ENCODE assay signal across 8 cellular contexts in the genomic region with DNA sequence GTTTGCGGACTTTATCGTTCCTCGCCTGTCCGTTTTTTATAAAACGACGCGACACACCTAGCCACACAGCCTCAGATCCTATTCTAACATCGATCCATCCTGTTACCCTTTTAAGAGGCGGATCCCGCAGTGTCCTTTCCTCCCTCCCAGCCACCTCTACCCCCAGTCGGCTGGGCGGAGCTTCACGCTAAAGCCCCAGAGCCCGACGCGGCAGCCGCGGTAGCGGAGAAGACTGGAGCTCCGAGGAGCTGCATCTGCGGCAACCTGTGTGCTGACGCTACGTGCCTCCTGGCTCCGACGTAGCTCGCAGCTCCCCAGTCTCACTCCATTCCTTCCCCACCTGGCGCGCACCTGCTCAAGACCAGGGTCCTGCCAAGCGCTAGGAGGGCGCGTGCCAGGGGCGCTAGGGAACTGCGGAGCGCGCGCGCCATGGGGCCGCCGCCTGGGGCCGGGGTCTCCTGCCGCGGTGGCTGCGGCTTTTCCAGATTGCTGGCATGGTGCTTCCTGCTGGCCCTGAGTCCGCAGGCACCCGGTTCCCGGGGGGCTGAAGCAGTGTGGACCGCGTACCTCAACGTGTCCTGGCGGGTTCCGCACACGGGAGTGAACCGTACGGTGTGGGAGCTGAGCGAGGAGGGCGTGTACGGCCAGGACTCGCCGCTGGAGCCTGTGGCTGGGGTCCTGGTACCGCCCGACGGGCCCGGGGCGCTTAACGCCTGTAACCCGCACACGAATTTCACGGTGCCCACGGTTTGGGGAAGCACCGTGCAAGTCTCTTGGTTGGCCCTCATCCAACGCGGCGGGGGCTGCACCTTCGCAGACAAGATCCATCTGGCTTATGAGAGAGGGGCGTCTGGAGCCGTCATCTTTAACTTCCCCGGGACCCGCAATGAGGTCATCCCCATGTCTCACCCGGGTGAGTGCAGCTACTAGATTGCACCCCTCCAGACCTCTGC. TPM values are rescaled to one million over a fixed set of nuclear protein-coding genes. Genes with fewer than 3 reads are reported as not detected.
DNase-seq lines count a peak whose midpoint lies in the region; ATAC-seq, FAIRE-seq and TF ChIP-seq lines count a peak whose summit lies in the region.

TSS of gene RNF128 (plus strand) at position 217 of the 953 bp plus-strand sequence. CDS start at position 430, 213 bp downstream.

- ATAC-seq in left cardiac atrium (peak; percentile 61 to 87), HG03196 (IDR thresholded peaks at IDR 0.05; ENCODE audit: unreplicated experiment) (no peak)

- H3K27me3 ChIP-seq in trophoblast cell (ENCODE audit: insufficient read depth, low read length) = peaks cover 6% of the 10 kb centered on the region

- no peak within 1 kb of the TSS for H4K12ac ChIP-seq in trophoblast cell (ENCODE audit: low read depth, low read length)

- no peaks in the 10 kb centered on the region for H3K9me3 ChIP-seq in trophoblast cell (ENCODE audit: insufficient read depth, low read depth, low read length)

- H2BK12ac ChIP-seq in trophoblast cell (ENCODE audit: low read length) = no peak within 1 kb of the TSS

- H4K8ac ChIP-seq in trophoblast cell (ENCODE audit: low read depth, low read length) = no peak within 1 kb of the TSS

- H3K79me2 ChIP-seq in trophoblast cell (ENCODE audit: control insufficient read depth, insufficient read depth, low read length, poor library complexity) = no peaks in the 10 kb centered on the region

- H3K9ac ChIP-seq in trophoblast cell (ENCODE audit: low read length) = no peak within 1 kb of the TSS

- no peaks in the 10 kb centered on the region for H3K4me1 ChIP-seq in trophoblast cell (ENCODE audit: control insufficient read depth in 1 of 2, insufficient read depth in 2 of 2, low read length in 2 of 2)

- peak within 1 kb of the TSS; percentile 32 for H3K14ac ChIP-seq in trophoblast cell (ENCODE audit: low read length)

- H3K4me1 Mint-ChIP-seq in activated T-helper 2 cell treated with anti-CD3 and anti-CD28 coated beads, Interferon-gamma antibody, Interleukin-2, Interleukin-4, amounts not matched to agents 10 μg/mL and 5 μg/mL and 100 μg/mL, durations not matched to agents 14 hours and 24 hours and 36 hours (ENCODE audit: low read depth) = no peaks in the 10 kb centered on the region

- no peak within 1 kb of the TSS for H3K4ac ChIP-seq in trophoblast cell (ENCODE audit: low read depth, low read length)

- H2AK5ac ChIP-seq in trophoblast cell (ENCODE audit: low read length) = no peak within 1 kb of the TSS

- TF ChIP-seq POLR2A in GM12891 (IDR thresholded peaks at IDR 0.05; ENCODE audit: low read depth, low read length) = no peak

- H3K27ac Mint-ChIP-seq in activated T-helper 2 cell treated with anti-CD3 and anti-CD28 coated beads, Interferon-gamma antibody, Interleukin-2, Interleukin-4, amounts not matched to agents 10 μg/mL and 5 μg/mL and 100 μg/mL, durations not matched to agents 14 hours and 24 hours and 36 hours = no peak within 1 kb of the TSS

- peak within 1 kb of the TSS; percentile 99 for H3K4me2 ChIP-seq in trophoblast cell (ENCODE audit: low read length)

- peaks cover 41% of the 10 kb centered on the region for H3K27me3 Mint-ChIP-seq in activated T-helper 2 cell treated with anti-CD3 and anti-CD28 coated beads, Interferon-gamma antibody, Interleukin-2, Interleukin-4, amounts not matched to agents 10 μg/mL and 5 μg/mL and 100 μg/mL, durations not matched to agents 14 hours and 24 hours and 36 hours (ENCODE audit: low read depth)

- DNase-seq in EL = peak; percentile 25
- DNase-seq in NCI-H1417 treated with DMSO at 0.1 percent for 48 hours (lab: John Stamatoyannopoulos, UW) = peak; percentile 4
- DNase-seq in activated T-helper 2 cell treated with anti-CD3 and anti-CD28 coated beads, Interferon-gamma antibody, Interleukin-2, Interleukin-4, amounts not matched to agents 10 μg/mL and 5 μg/mL and 100 μg/mL, durations not matched to agents 14 hours and 24 hours and 36 hours (ENCODE audit: low spot score) = no peak
- DNase-seq in left cardiac atrium = no peak
- peak; percentile 45 to 61 for DNase-seq in trophoblast cell
- DNase-seq in COLO829 (ENCODE audit: low spot score) = no peak
- no peak for DNase-seq in GM12891 (ENCODE audit: insufficient read length, low spot score)

- peak within 1 kb of the TSS; percentile 41 for H3K4me3 Mint-ChIP-seq in activated T-helper 2 cell treated with anti-CD3 and anti-CD28 coated beads, Interferon-gamma antibody, Interleukin-2, Interleukin-4, amounts not matched to agents 10 μg/mL and 5 μg/mL and 100 μg/mL, durations not matched to agents 14 hours and 24 hours and 36 hours (ENCODE audit: low read depth)

- intact Hi-C loops in activated T-helper 2 cell treated with anti-CD3 and anti-CD28 coated beads, Interferon-gamma antibody, Interleukin-2, Interleukin-4, amounts not matched to agents 10 μg/mL and 5 μg/mL and 100 μg/mL, durations not matched to agents 14 hours and 24 hours and 36 hours (cut with micrococcal nuclease) = no loop called here
- intact Hi-C loops in left cardiac atrium (cut with DNase I) = no loop called here

- H3K79me1 ChIP-seq in trophoblast cell (ENCODE audit: low read length) = no peaks in the 10 kb centered on the region

- no peaks in the 10 kb centered on the region for H3K9me3 Mint-ChIP-seq in activated T-helper 2 cell treated with anti-CD3 and anti-CD28 coated beads, Interferon-gamma antibody, Interleukin-2, Interleukin-4, amounts not matched to agents 10 μg/mL and 5 μg/mL and 100 μg/mL, durations not matched to agents 14 hours and 24 hours and 36 hours

- WGBS in trophoblast cell (ENCODE audit: extremely low coverage, insufficient coverage, insufficient read length) = no CpG with 5 or more reads among the region's 79 CpGs

- no peaks in the 10 kb centered on the region for H3K36me3 ChIP-seq in trophoblast cell (ENCODE audit: control insufficient read depth in 1 of 2, insufficient read depth in 2 of 2, low read length in 2 of 2)

- no peak within 1 kb of the TSS for H3K27ac ChIP-seq in trophoblast cell (ENCODE audit: low read depth, low read length)

- H2AFZ ChIP-seq in trophoblast cell (ENCODE audit: insufficient read depth, low read length, poor library complexity) = no peak within 1 kb of the TSS

- H2BK120ac ChIP-seq in trophoblast cell (ENCODE audit: insufficient read depth, low read length, poor library complexity) = no peak within 1 kb of the TSS

- no peaks in the 10 kb centered on the region for H3K36me3 Mint-ChIP-seq in activated T-helper 2 cell treated with anti-CD3 and anti-CD28 coated beads, Interferon-gamma antibody, Interleukin-2, Interleukin-4, amounts not matched to agents 10 μg/mL and 5 μg/mL and 100 μg/mL, durations not matched to agents 14 hours and 24 hours and 36 hours (ENCODE audit: low read depth)

- no peak within 1 kb of the TSS for H3K18ac ChIP-seq in trophoblast cell (ENCODE audit: low read length)

- FAIRE-seq in GM12891 (lab: Jason Lieb, UNC) = no peak

- H4K91ac ChIP-seq in trophoblast cell (ENCODE audit: low read depth, low read length) = no peak within 1 kb of the TSS

- no peak within 1 kb of the TSS for H2BK5ac ChIP-seq in trophoblast cell (ENCODE audit: low read depth, low read length, poor library complexity)

- H3K4me3 ChIP-seq in trophoblast cell (ENCODE audit: low read depth, low read length) = peak within 1 kb of the TSS; percentile 79

- H3K23ac ChIP-seq in trophoblast cell (ENCODE audit: low read length) = no peak within 1 kb of the TSS

TF ChIP-seq in GM12891, 5 proteins besides CTCF, POLR2A, EP300 and RAD21:
- TF ChIP-seq TAF1 (IDR thresholded peaks at IDR 0.05; ENCODE audit: low read depth, low read length) = no peak
- no peak for TF ChIP-seq POU2F2 (IDR thresholded peaks at IDR 0.05; ENCODE audit: low read depth, low read length)
- no peak for TF ChIP-seq SPI1 (IDR thresholded peaks at IDR 0.05; ENCODE audit: low read depth, low read length)
TF ChIP-seq in GM12891: peak in this region for 0.

RNA-seq across cellular contexts. Expression of gene RNF128, which starts in this region (rescaled TPM):
- total RNA-seq in activated T-helper 2 cell treated with anti-CD3 and anti-CD28 coated beads, Interferon-gamma antibody, Interleukin-2, Interleukin-4, amounts not matched to agents 10 μg/mL and 5 μg/mL and 100 μg/mL, durations not matched to agents 14 hours and 24 hours and 36 hours = not detected in 2 replicates
- 1 to 10 TPM in 1 of 2 donors, under 1 TPM in 1; 0.74 to 1.1 TPM for total RNA-seq in left cardiac atrium
- 7.8 and 8.7 TPM in 2 replicates for polyA plus RNA-seq in trophoblast cell (2013)
- not detected for polyA plus RNA-seq in GM12891 (2012; ENCODE audit: low read depth, missing spikeins)

Comparison
In these comparisons a context has a peak if more than half of its experiments do, and no peak if none do; other contexts are left out.
1. DNase-seq: peak in EL (single experiment), NCI-H1417 treated with DMSO at 0.1 percent for 48 hours (single experiment) and trophoblast cell (2 of 2); none in activated T-helper 2 cell treated with anti-CD3 and anti-CD28 coated beads, Interferon-gamma antibody, Interleukin-2, Interleukin-4, amounts not matched to agents 10 μg/mL and 5 μg/mL and 100 μg/mL, durations not matched to agents 14 hours and 24 hours and 36 hours (single experiment), left cardiac atrium (single experiment), COLO829 (single experiment) and GM12891 (single experiment).